Comparison of ENCODE assay signal across 8 cellular contexts in the genomic region with DNA sequence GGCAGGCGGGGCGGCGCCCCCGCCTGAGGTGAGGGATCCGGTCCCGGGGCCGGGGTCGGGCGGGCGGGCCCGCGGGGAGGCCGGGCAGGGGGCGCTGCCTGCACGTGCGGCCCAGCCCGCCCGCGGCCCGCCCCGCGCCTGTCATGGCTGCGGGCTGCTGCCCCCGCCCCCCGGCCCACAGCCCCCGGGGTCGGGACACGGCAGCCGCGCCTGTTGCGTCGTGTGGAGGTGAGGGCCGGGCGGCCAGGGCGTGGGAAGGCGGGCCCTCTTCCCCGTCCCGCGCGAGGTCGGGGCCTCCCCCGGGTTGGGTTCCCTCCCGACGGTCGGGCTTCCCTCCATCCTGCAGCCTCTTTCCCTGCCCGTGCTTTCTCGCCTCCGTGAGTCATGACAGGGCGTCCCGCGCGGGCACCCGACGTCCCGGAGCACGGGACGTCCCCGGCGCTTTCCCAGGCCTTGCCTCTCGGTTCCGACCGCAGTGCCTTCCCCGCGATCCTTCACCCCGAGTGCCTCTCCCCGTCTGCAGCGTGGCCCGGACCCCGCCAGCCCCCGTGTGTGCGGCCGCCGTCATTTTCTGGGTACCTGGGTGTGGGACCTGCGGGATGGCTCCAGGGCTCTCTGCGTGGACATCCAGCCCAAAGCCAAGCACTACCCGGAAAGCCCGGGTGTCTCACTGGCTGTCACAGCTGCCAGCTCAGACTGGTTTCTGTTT.
DNase-seq lines count a peak whose midpoint lies in the region; ATAC-seq and TF ChIP-seq lines count a peak whose summit lies in the region.

No MANE protein-coding gene starts in this region.

- no peak overlapping the region for H2BK15ac ChIP-seq in neuronal stem cell (ENCODE audit: low read length)

- H3K14ac ChIP-seq in neuronal stem cell (ENCODE audit: low read length), result no peak overlapping the region

- H3K27ac Mint-ChIP-seq in HFFc6, result peak overlapping the region; percentile 94

- no peak overlapping the region for H2BK12ac ChIP-seq in neuronal stem cell (ENCODE audit: low read length)

- no peaks in the 10 kb centered on the region for H3K27me3 Mint-ChIP-seq in HFFc6 (ENCODE audit: insufficient read depth)

- H4K91ac ChIP-seq in neuronal stem cell (ENCODE audit: low read depth, low read length, poor library complexity), result no peak overlapping the region

- peak overlapping the region; percentile 80 for H3K9ac ChIP-seq in neuronal stem cell (ENCODE audit: low read depth, low read length, poor library complexity)

- DNase-seq in GDM1 (lab: John Stamatoyannopoulos, UW) (peak; percentile 17), HFFc6 (peak; percentile 55), RPMI8226 (peak; percentile 57), neuronal stem cell (ENCODE audit: low spot score) (no peak), stromal cell of bone marrow (ENCODE audit: low read depth) (peak; percentile 24)
- peak; percentile 9 to 41 (median 22) for DNase-seq in activated naive CD4-positive, alpha-beta T cell (lab: John Stamatoyannopoulos, UW)

- peak overlapping the region; percentile 20 for H3K18ac ChIP-seq in neuronal stem cell (ENCODE audit: low read length)

- no peak overlapping the region for H4K8ac ChIP-seq in neuronal stem cell (ENCODE audit: low read depth, low read length)

- H3K4me1 Mint-ChIP-seq in HFFc6 (ENCODE audit: low read depth), result peaks cover 54% of the 10 kb centered on the region

- peak overlapping the region; percentile 89 for H3K23ac ChIP-seq in neuronal stem cell (ENCODE audit: low read depth, low read length, poor library complexity)

- no peak overlapping the region for H2BK120ac ChIP-seq in neuronal stem cell (ENCODE audit: low read depth, low read length)

- peak overlapping the region; percentile 85 for H3K4me2 ChIP-seq in neuronal stem cell (ENCODE audit: insufficient read depth, low read length, poor library complexity, severe bottlenecking)

- H3K4me3 ChIP-seq in gastroesophageal sphincter (peak overlapping the region; percentile 78 to 83), neuronal stem cell (ENCODE audit: low read length in 2 of 2) (peak overlapping the region; percentile 86 to 97)

- H3K36me3 Mint-ChIP-seq in HFFc6 (ENCODE audit: low read depth), result no peaks in the 10 kb centered on the region

- whole genome bisulfite sequencing in gastroesophageal sphincter (ENCODE audit: low coverage in 1 of 2), 2 donors, result 0% methylated on average over 2 to 4 of the region's 77 CpGs
- no CpG with 5 or more reads among the region's 77 CpGs for WGBS in neuronal stem cell (ENCODE audit: extremely low coverage in 2 of 2, insufficient read length in 2 of 2, insufficient replicate concordance in 1 of 2), 2 donors

- no peak overlapping the region for H2AK5ac ChIP-seq in neuronal stem cell (ENCODE audit: low read depth, low read length)

- H3K9me3 Mint-ChIP-seq in HFFc6, result no peaks in the 10 kb centered on the region

- H3K36me3 ChIP-seq in gastroesophageal sphincter (no peaks in the 10 kb centered on the region), neuronal stem cell (replicated peaks in 1 of 2; ENCODE audit: control insufficient read depth in 2 of 2, insufficient read depth in 2 of 2, low read length in 2 of 2) (no peaks in the 10 kb centered on the region)

- H3K4me1 ChIP-seq in gastroesophageal sphincter (peaks cover 0 to 57% (median 0%) of the 10 kb centered on the region in 3 donors), neuronal stem cell (ENCODE audit: control insufficient read depth in 2 of 2, insufficient read depth in 1 of 2, low read depth in 1 of 2, low read length in 2 of 2) (peaks cover 0 to 4% of the 10 kb centered on the region in 2 donors)

- peak overlapping the region; percentile 96 for H3K4me3 Mint-ChIP-seq in HFFc6

- TF ChIP-seq POLR2A in gastroesophageal sphincter (IDR thresholded peaks at IDR 0.05), result peak in 1 of 2 donors; percentile 14

- no peak overlapping the region for H2BK5ac ChIP-seq in neuronal stem cell (ENCODE audit: low read length)

- H3K27ac ChIP-seq in gastroesophageal sphincter (peak overlapping the region; percentile 85 to 98 (median 94)), neuronal stem cell (replicated peaks; ENCODE audit: low read length) (no peak overlapping the region)

- TF ChIP-seq EP300 in gastroesophageal sphincter (IDR thresholded peaks at IDR 0.05), result no peak

- H2AFZ ChIP-seq in neuronal stem cell (ENCODE audit: low read length), result peak overlapping the region; percentile 97

- no peaks in the 10 kb centered on the region for H3K27me3 ChIP-seq in gastroesophageal sphincter
- H3K27me3 ChIP-seq in neuronal stem cell (ENCODE audit: control insufficient read depth in 3 of 3, insufficient read depth in 3 of 3, low read depth in 1 of 3, low read length in 3 of 3), result no peaks in the 10 kb centered on the region

- H3K79me1 ChIP-seq in neuronal stem cell (ENCODE audit: low read depth, low read length), result peaks cover 5% of the 10 kb centered on the region

- H3K9me3 ChIP-seq in gastroesophageal sphincter, result no peaks in the 10 kb centered on the region
- H3K9me3 ChIP-seq in neuronal stem cell (replicated peaks in 1 of 2; ENCODE audit: control insufficient read depth in 2 of 2, insufficient read depth in 1 of 2, low read depth in 1 of 2, low read length in 2 of 2), result no peaks in the 10 kb centered on the region

- H3K4ac ChIP-seq in neuronal stem cell (ENCODE audit: low read length), result no peak overlapping the region

- ATAC-seq in gastroesophageal sphincter (peak; percentile 14), HG03378 (IDR thresholded peaks at IDR 0.05; ENCODE audit: unreplicated experiment) (no peak)

- TF ChIP-seq CTCF in HFFc6 (IDR thresholded peaks at IDR 0.05), result no peak
- TF ChIP-seq CTCF in gastroesophageal sphincter (IDR thresholded peaks at IDR 0.05), result no peak
